1 cellular context compared by ENCODE assay signal in the genomic region with DNA sequence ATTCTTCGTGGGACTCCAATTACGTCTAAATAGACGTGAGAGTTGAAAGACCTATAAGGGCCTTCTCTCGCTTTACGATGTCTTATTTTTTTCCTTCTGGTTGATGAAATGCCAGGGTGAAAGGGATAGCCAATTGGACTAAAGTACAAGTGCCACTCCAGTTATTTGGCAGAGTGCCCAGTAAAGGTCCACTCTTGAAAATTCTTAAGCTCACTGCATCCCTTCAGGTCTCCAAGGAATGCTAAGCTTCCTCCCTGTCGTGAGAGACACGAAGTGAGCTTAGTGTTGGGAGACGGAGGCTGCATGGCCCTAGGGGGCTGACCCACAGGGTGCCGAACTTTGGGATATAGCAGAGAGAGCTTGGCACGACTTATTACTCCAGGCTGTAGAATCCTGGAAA. TPM values are rescaled to one million over a fixed set of nuclear protein-coding genes. Genes with fewer than 3 reads are reported as not detected.
"Had no signal": no experiment of that assay in that cellular context is flagged by ENCODE, and none has a peak within 500 bp of the region (broad histone marks: within the 10 kb centered on the region; RNA-seq: fewer than 3 reads in every experiment).

No MANE protein-coding gene starts in this region.

RNA-seq across cellular contexts. Expression of gene PLS3, which starts 19.9 kb away (rescaled TPM):
- total RNA-seq: activated B cell treated with CpG ODN at 0.5 μM for 24 hours had no signal
